Comparison of ENCODE assay signal across 27 cellular contexts in the genomic region with DNA sequence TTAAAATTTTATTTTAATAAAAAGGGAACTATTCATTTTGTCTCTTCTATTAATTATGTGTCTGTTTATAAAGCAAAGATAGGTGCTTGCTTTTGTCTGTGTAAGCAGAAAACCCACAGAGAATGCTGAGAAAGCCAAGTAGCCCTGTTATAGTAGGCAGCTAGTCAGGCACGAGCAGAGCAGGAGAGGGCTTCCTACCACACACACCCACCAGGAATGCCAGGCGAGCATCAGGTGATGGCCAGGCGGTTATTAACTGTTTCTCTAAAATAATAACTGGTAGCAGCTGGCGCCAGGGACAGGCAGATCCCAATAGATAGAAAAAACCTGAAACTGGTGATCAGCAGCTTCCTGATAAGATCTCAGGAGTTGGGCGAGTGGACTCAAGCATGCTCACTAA. TPM values are rescaled to one million over a fixed set of nuclear protein-coding genes. Genes with fewer than 3 reads are reported as not detected.
"Had no signal": no experiment of that assay in that cellular context is flagged by ENCODE, and none has a peak within 500 bp of the region (broad histone marks: within the 10 kb centered on the region; RNA-seq: fewer than 3 reads in every experiment).

No MANE protein-coding gene starts in this region.

- H3K4me3 ChIP-seq: dorsolateral prefrontal cortex, gastrocnemius medialis, heart right ventricle, psoas muscle, sigmoid colon, skin epidermis, stomach, thoracic aorta had no signal

- FAIRE-seq: islet of Langerhans had no signal

- H3K36me3 ChIP-seq: gastrocnemius medialis, heart right ventricle, sigmoid colon, stomach, thoracic aorta had no signal

- ATAC-seq: esophagus mucosa, gastrocnemius medialis, heart right ventricle, psoas muscle had no signal

- H3K27me3 ChIP-seq: dorsolateral prefrontal cortex, gastrocnemius medialis, heart right ventricle, sigmoid colon, stomach had no signal

- H3K9me3 ChIP-seq: gastrocnemius medialis, heart right ventricle, psoas muscle, sigmoid colon, stomach, thoracic aorta had no signal

- H3K4me1 ChIP-seq: sigmoid colon had no signal

- H3K27ac ChIP-seq: dorsolateral prefrontal cortex, gastrocnemius medialis, heart right ventricle, psoas muscle, sigmoid colon, skin epidermis, stomach, thoracic aorta had no signal

- DNase-seq: cortex of kidney; dorsolateral prefrontal cortex; effector CD8-positive, alpha-beta T cell; gastrocnemius medialis; heart right ventricle; hypothalamus; kidney glomerular epithelial cell; mesendoderm; naive B cell; psoas muscle; retina; sigmoid colon; stimulated activated CD4-positive, alpha-beta T cell treated with anti-CD3 and anti-CD28 coated beads, Interleukin-2, amount 100 ng/mL, for 24 hours; stimulated activated CD4-positive, alpha-beta T cell treated with anti-CD3 and anti-CD28 coated beads, Interleukin-4, amount 100 ng/mL, for 4 hours; stimulated activated naive CD4-positive, alpha-beta T cell; stomach; substantia nigra; trophoblast cell had no signal

RNA-seq across cellular contexts. Expression of gene C6orf15, which starts 15.7 kb away (rescaled TPM):
- total RNA-seq: dorsolateral prefrontal cortex, esophagus mucosa, fibroblast of lung, gastrocnemius medialis, heart right ventricle, liver, lung microvascular endothelial cell, omental fat pad, psoas muscle, sigmoid colon, stomach, thoracic aorta, urinary bladder had no signal
- polyA plus RNA-seq: fibroblast of lung, heart right ventricle, liver, psoas muscle, sigmoid colon, stomach, urinary bladder had no signal

RNA-seq across cellular contexts. Expression of gene PSORS1C1, which starts 17.9 kb away (rescaled TPM):
- total RNA-seq: gastrocnemius medialis had no signal

RNA-seq across cellular contexts. Expression of gene CDSN, which starts 23.6 kb away (rescaled TPM):
- total RNA-seq: dorsolateral prefrontal cortex, fibroblast of lung, gastrocnemius medialis, liver, lung microvascular endothelial cell, omental fat pad, psoas muscle, sigmoid colon, stomach, urinary bladder had no signal
- polyA plus RNA-seq: fibroblast of lung, liver, psoas muscle, sigmoid colon, urinary bladder had no signal

RNA-seq across cellular contexts. Expression of gene PSORS1C2, which starts 42.2 kb away (rescaled TPM):
- total RNA-seq: dorsolateral prefrontal cortex, fibroblast of lung, gastrocnemius medialis, heart right ventricle, liver, lung microvascular endothelial cell, omental fat pad, psoas muscle, sigmoid colon, thoracic aorta, urinary bladder had no signal
- polyA plus RNA-seq: fibroblast of lung, heart right ventricle, liver, psoas muscle, sigmoid colon, urinary bladder had no signal
